ENCODE assay signal across 1 cellular context in the genomic region with DNA sequence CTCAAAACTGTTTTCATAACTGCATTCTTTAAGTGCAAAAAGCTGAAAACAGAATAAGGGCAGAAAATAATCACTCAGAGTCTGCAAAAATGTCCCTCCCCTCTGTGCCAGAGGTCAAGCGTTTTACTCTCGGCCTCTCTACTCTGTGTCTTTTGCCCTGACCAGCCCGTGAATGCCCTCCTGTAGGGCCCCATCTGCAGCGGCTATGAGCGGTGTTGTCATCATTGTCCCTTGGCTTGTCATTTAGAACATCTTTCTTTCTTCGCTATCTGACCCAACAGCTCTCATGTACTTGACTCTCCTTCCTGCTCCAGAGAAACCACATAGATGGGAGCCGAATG.
TF ChIP-seq lines count a peak whose summit lies in the region.

No MANE protein-coding gene starts in this region.

TF ChIP-seq in A549, 52 proteins besides CTCF, POLR2A, EP300 and RAD21 (continued from another document):
- TF ChIP-seq, protein P1, sequence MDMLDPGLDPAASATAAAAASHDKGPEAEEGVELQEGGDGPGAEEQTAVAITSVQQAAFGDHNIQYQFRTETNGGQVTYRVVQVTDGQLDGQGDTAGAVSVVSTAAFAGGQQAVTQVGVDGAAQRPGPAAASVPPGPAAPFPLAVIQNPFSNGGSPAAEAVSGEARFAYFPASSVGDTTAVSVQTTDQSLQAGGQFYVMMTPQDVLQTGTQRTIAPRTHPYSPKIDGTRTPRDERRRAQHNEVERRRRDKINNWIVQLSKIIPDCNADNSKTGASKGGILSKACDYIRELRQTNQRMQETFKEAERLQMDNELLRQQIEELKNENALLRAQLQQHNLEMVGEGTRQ (IDR thresholded peaks at IDR 0.05), result no peak
- no peak for TF ChIP-seq JUNB (IDR thresholded peaks at IDR 0.05)
- no peak for TF ChIP-seq HOXA7 (CRISPR knock-in tag; IDR thresholded peaks at IDR 0.05)
- TF ChIP-seq TP53 (CRISPR knock-in tag; IDR thresholded peaks at IDR 0.05), result no peak
- TF ChIP-seq ZC3H11A (IDR thresholded peaks at IDR 0.05), result no peak
- no peak for TF ChIP-seq NPAS2 (CRISPR knock-in tag; IDR thresholded peaks at IDR 0.05; ENCODE audit: borderline replicate concordance)
- no peak for TF ChIP-seq CHD4 (IDR thresholded peaks at IDR 0.05; ENCODE audit: borderline replicate concordance)
